In the genomic region with DNA sequence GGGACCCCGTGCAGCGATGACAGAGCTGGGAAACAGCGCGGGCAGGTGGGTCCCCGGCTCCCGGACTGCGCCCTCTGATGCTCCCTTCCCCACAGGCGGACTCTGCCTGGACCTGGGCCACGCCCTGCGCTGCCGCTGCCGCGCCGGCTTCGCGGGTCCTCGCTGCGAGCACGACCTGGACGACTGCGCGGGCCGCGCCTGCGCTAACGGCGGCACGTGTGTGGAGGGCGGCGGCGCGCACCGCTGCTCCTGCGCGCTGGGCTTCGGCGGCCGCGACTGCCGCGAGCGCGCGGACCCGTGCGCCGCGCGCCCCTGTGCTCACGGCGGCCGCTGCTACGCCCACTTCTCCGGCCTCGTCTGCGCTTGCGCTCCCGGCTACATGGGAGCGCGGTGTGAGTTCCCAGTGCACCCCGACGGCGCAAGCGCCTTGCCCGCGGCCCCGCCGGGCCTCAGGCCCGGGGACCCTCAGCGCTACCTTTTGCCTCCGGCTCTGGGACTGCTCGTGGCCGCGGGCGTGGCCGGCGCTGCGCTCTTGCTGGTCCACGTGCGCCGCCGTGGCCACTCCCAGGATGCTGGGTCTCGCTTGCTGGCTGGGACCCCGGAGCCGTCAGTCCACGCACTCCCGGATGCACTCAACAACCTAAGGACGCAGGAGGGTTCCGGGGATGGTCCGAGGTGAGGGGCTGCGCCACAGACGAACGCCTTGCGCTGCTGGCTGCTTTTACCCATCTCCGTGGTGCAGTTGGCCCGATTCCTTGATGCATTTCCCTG, we compare ENCODE assay signal across 1 cellular context.
A peak's percentile ranks its signal among the peaks of the same experiment; 100 is the strongest.
TF ChIP-seq lines count a peak whose summit lies in the region.

No MANE protein-coding gene starts in this region.

TF ChIP-seq in HepG2, 621 proteins besides CTCF, POLR2A, EP300 and RAD21 (continued from another document and continues in another):
- TF ChIP-seq, protein P1, sequence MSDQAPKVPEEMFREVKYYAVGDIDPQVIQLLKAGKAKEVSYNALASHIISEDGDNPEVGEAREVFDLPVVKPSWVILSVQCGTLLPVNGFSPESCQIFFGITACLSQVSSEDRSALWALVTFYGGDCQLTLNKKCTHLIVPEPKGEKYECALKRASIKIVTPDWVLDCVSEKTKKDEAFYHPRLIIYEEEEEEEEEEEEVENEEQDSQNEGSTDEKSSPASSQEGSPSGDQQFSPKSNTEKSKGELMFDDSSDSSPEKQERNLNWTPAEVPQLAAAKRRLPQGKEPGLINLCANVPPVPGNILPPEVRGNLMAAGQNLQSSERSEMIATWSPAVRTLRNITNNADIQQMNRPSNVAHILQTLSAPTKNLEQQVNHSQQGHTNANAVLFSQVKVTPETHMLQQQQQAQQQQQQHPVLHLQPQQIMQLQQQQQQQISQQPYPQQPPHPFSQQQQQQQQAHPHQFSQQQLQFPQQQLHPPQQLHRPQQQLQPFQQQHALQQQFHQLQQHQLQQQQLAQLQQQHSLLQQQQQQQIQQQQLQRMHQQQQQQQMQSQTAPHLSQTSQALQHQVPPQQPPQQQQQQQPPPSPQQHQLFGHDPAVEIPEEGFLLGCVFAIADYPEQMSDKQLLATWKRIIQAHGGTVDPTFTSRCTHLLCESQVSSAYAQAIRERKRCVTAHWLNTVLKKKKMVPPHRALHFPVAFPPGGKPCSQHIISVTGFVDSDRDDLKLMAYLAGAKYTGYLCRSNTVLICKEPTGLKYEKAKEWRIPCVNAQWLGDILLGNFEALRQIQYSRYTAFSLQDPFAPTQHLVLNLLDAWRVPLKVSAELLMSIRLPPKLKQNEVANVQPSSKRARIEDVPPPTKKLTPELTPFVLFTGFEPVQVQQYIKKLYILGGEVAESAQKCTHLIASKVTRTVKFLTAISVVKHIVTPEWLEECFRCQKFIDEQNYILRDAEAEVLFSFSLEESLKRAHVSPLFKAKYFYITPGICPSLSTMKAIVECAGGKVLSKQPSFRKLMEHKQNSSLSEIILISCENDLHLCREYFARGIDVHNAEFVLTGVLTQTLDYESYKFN (CRISPR knock-in tag; conservative IDR thresholded peaks at IDR 0.05), result no peak
- TF ChIP-seq ZNF510 (CRISPR knock-in tag; IDR thresholded peaks at IDR 0.05; ENCODE audit: low read depth) (no peak), ZNF704 (CRISPR knock-in tag; IDR thresholded peaks at IDR 0.05; ENCODE audit: borderline replicate concordance) (peak; percentile 88; the same call in 1 of the 2 replicates), SYNCRIP (IDR thresholded peaks at IDR 0.05; ENCODE audit: insufficient read depth, low read depth, low read length) (no peak), ZNF607 (CRISPR knock-in tag; IDR thresholded peaks at IDR 0.05; ENCODE audit: borderline replicate concordance) (peak; percentile 91), RARG (CRISPR knock-in tag; IDR thresholded peaks at IDR 0.05; ENCODE audit: low read depth) (no peak), ZNF850 (CRISPR knock-in tag; conservative IDR thresholded peaks at IDR 0.05) (no peak), MAZ (IDR thresholded peaks at IDR 0.05; ENCODE audit: borderline replicate concordance, low read depth, low read length) (no peak), MAZ (CRISPR knock-in tag; IDR thresholded peaks at IDR 0.05; ENCODE audit: low read depth) (peak; percentile 90; the same call in 1 of the 2 replicates), PRMT3 (CRISPR knock-in tag; IDR thresholded peaks at IDR 0.05; ENCODE audit: borderline replicate concordance, low read depth) (peak; percentile 98), NR2F2 (IDR thresholded peaks at IDR 0.05; ENCODE audit: borderline replicate concordance, low read depth) (no peak), ZNF749 (CRISPR knock-in tag; IDR thresholded peaks at IDR 0.05; ENCODE audit: borderline replicate concordance) (peak; percentile 99), ESRRA (CRISPR knock-in tag; IDR thresholded peaks at IDR 0.05; ENCODE audit: low read depth) (peak; percentile 52), SOX5 (CRISPR knock-in tag; IDR thresholded peaks at IDR 0.05; ENCODE audit: borderline replicate concordance) (peak; percentile 17; the same call in 1 of the 2 replicates), ZNF33B (CRISPR knock-in tag; IDR thresholded peaks at IDR 0.05) (0 out of 2 replicates have a peak, but pooled peaks have one; percentile 69), ZNF225 (CRISPR knock-in tag; IDR thresholded peaks at IDR 0.05) (peak; percentile 68; the same call in 1 of the 2 replicates), SP140L (CRISPR knock-in tag; IDR thresholded peaks at IDR 0.05; ENCODE audit: borderline replicate concordance) (no peak), TARDBP (CRISPR knock-in tag; IDR thresholded peaks at IDR 0.05) (no peak), LBX2 (CRISPR knock-in tag; IDR thresholded peaks at IDR 0.05; ENCODE audit: borderline replicate concordance) (peak; percentile 75; the same call in 1 of the 2 replicates), ZNF143 (CRISPR knock-in tag; IDR thresholded peaks at IDR 0.05) (peak; percentile 62), REPIN1 (CRISPR knock-in tag; IDR thresholded peaks at IDR 0.05; ENCODE audit: borderline replicate concordance, low read depth) (peak; percentile 85), SUZ12 (IDR thresholded peaks at IDR 0.05; ENCODE audit: low read depth, low read length) (no peak), ZNF724P (CRISPR knock-in tag; IDR thresholded peaks at IDR 0.05; ENCODE audit: borderline replicate concordance) (peak; percentile 98), KMT2B (CRISPR knock-in tag; IDR thresholded peaks at IDR 0.05) (no peak), BATF2 (CRISPR knock-in tag; IDR thresholded peaks at IDR 0.05) (peak; percentile 96), HIVEP1 (CRISPR knock-in tag; IDR thresholded peaks at IDR 0.05) (no peak; the same call in 1 of the 2 replicates), CENPBD1 (CRISPR knock-in tag; IDR thresholded peaks at IDR 0.05; ENCODE audit: borderline replicate concordance, low read depth) (no peak; the same call in 1 of the 2 replicates), YY1 (IDR thresholded peaks at IDR 0.05; ENCODE audit: insufficient read depth, insufficient replicate concordance, low read depth, low read length) (peak; percentile 22), TFDP1 (CRISPR knock-in tag; IDR thresholded peaks at IDR 0.05; ENCODE audit: borderline replicate concordance) (peak; percentile 99), FLYWCH1 (CRISPR knock-in tag; IDR thresholded peaks at IDR 0.05) (peak; percentile 97; the same call in 1 of the 2 replicates), JARID2 (CRISPR knock-in tag; IDR thresholded peaks at IDR 0.05; ENCODE audit: insufficient replicate concordance) (no peak)
- TF ChIP-seq, protein P2, sequence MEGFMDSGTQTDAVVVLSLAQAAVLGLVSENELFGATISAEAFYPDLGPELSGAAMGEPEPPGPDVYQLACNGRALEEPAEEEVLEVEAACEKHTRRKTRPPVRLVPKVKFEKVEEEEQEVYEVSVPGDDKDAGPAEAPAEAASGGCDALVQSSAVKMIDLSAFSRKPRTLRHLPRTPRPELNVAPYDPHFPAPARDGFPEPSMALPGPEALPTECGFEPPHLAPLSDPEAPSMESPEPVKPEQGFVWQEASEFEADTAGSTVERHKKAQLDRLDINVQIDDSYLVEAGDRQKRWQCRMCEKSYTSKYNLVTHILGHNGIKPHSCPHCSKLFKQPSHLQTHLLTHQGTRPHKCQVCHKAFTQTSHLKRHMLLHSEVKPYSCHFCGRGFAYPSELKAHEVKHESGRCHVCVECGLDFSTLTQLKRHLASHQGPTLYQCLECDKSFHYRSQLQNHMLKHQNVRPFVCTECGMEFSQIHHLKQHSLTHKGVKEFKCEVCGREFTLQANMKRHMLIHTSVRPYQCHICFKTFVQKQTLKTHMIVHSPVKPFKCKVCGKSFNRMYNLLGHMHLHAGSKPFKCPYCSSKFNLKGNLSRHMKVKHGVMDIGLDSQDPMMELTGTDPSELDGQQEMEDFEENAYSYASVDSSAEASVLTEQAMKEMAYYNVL (CRISPR knock-in tag; IDR thresholded peaks at IDR 0.05; ENCODE audit: borderline replicate concordance), result 0 out of 2 replicates have a peak, but pooled peaks have one; percentile 10
- TF ChIP-seq, protein P3, sequence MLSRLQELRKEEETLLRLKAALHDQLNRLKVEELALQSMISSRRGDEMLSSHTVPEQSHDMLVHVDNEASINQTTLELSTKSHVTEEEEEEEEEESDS (CRISPR knock-in tag; IDR thresholded peaks at IDR 0.05; ENCODE audit: borderline replicate concordance), result peak; percentile 79; the same call in 1 of the 2 replicates
- TF ChIP-seq, protein P4, sequence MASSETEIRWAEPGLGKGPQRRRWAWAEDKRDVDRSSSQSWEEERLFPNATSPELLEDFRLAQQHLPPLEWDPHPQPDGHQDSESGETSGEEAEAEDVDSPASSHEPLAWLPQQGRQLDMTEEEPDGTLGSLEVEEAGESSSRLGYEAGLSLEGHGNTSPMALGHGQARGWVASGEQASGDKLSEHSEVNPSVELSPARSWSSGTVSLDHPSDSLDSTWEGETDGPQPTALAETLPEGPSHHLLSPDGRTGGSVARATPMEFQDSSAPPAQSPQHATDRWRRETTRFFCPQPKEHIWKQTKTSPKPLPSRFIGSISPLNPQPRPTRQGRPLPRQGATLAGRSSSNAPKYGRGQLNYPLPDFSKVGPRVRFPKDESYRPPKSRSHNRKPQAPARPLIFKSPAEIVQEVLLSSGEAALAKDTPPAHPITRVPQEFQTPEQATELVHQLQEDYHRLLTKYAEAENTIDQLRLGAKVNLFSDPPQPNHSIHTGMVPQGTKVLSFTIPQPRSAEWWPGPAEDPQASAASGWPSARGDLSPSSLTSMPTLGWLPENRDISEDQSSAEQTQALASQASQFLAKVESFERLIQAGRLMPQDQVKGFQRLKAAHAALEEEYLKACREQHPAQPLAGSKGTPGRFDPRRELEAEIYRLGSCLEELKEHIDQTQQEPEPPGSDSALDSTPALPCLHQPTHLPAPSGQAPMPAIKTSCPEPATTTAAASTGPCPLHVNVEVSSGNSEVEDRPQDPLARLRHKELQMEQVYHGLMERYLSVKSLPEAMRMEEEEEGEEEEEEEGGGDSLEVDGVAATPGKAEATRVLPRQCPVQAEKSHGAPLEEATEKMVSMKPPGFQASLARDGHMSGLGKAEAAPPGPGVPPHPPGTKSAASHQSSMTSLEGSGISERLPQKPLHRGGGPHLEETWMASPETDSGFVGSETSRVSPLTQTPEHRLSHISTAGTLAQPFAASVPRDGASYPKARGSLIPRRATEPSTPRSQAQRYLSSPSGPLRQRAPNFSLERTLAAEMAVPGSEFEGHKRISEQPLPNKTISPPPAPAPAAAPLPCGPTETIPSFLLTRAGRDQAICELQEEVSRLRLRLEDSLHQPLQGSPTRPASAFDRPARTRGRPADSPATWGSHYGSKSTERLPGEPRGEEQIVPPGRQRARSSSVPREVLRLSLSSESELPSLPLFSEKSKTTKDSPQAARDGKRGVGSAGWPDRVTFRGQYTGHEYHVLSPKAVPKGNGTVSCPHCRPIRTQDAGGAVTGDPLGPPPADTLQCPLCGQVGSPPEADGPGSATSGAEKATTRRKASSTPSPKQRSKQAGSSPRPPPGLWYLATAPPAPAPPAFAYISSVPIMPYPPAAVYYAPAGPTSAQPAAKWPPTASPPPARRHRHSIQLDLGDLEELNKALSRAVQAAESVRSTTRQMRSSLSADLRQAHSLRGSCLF (CRISPR knock-in tag; IDR thresholded peaks at IDR 0.05; ENCODE audit: borderline replicate concordance), result 0 out of 2 replicates have a peak, but pooled peaks have one; percentile 31
- TF ChIP-seq, protein P5, sequence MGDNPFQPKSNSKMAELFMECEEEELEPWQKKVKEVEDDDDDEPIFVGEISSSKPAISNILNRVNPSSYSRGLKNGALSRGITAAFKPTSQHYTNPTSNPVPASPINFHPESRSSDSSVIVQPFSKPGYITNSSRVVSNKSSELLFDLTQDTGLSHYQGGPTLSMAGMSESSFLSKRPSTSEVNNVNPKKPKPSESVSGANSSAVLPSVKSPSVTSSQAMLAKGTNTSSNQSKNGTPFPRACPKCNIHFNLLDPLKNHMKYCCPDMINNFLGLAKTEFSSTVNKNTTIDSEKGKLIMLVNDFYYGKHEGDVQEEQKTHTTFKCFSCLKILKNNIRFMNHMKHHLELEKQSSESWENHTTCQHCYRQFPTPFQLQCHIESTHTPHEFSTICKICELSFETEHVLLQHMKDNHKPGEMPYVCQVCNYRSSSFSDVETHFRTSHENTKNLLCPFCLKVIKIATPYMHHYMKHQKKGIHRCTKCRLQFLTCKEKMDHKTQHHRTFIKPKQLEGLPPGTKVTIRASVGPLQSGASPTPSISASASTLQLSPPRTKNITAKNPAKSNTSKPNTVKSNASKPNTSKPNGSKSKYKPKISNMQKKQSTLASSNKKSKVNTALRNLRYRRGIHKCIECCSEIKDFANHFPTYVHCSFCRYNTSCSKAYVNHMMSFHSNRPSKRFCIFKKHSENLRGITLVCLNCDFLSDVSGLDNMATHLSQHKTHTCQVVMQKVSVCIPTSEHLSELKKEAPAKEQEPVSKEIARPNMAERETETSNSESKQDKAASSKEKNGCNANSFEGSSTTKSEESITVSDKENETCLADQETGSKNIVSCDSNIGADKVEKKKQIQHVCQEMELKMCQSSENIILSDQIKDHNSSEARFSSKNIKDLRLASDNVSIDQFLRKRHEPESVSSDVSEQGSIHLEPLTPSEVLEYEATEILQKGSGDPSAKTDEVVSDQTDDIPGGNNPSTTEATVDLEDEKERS (CRISPR knock-in tag; IDR thresholded peaks at IDR 0.05), result no peak
- TF ChIP-seq, protein P6, sequence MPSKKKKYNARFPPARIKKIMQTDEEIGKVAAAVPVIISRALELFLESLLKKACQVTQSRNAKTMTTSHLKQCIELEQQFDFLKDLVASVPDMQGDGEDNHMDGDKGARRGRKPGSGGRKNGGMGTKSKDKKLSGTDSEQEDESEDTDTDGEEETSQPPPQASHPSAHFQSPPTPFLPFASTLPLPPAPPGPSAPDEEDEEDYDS (CRISPR knock-in tag; IDR thresholded peaks at IDR 0.05), result peak; percentile 29; the same call in 1 of the 2 replicates
